ENCODE assay signal across 11 cellular contexts in genomic region chr6:149896491-149896890, GRCh38. TPM values are rescaled to one million over a fixed set of nuclear protein-coding genes. Genes with fewer than 3 reads are reported as not detected.
DNase-seq lines count a peak whose midpoint lies in the region; ATAC-seq and TF ChIP-seq lines count a peak whose summit lies in the region.
"Had no signal": no experiment of that assay in that cellular context is flagged by ENCODE, and none has a peak within 500 bp of the region (broad histone marks: within the 10 kb centered on the region; RNA-seq: fewer than 3 reads in every experiment).

No MANE protein-coding gene starts in this region.

- H3K79me2 ChIP-seq in osteoblast (ENCODE audit: insufficient read depth, low read length) = no peaks in the 10 kb centered on the region

- no peak overlapping the region for H3K9ac ChIP-seq in BLaER1

- H3K36me3 ChIP-seq in BLaER1 (no peaks in the 10 kb centered on the region), MG63 (no peaks in the 10 kb centered on the region), osteoblast (ENCODE audit: insufficient read depth, low read length) (no peaks in the 10 kb centered on the region)

- H3K9me3 ChIP-seq in BLaER1 = no peaks in the 10 kb centered on the region
- no peaks in the 10 kb centered on the region for H3K9me3 ChIP-seq in MG63
- H3K9me3 ChIP-seq in osteoblast (ENCODE audit: low read depth, low read length) = no peaks in the 10 kb centered on the region

- H3K36me3 Mint-ChIP-seq in chondrocyte (ENCODE audit: low read depth) = no peaks in the 10 kb centered on the region

- H3K27ac ChIP-seq in BLaER1 = no peak overlapping the region
- peak overlapping the region; percentile 64 for H3K27ac ChIP-seq in osteoblast (ENCODE audit: low read depth, low read length)

- H3K4me3 Mint-ChIP-seq in chondrocyte (ENCODE audit: unreplicated experiment) = no peak overlapping the region
- H3K4me3 Mint-ChIP-seq: activated naive CD8-positive, alpha-beta T cell had no signal

- no peak overlapping the region for H3K4me3 ChIP-seq in BLaER1
- H3K4me3 ChIP-seq in MG63 = no peak overlapping the region
- H3K4me3 ChIP-seq in osteoblast (ENCODE audit: insufficient read depth, low read length) = peak overlapping the region; percentile 69

- H3K27me3 Mint-ChIP-seq in chondrocyte (ENCODE audit: low read depth) = no peaks in the 10 kb centered on the region

- ATAC-seq in HG03025 (IDR thresholded peaks at IDR 0.05; ENCODE audit: low FRiP score, unreplicated experiment) = no peak

- H3K4me2 ChIP-seq in BLaER1 = peak overlapping the region; percentile 38; the same call in 1 of the 2 replicates
- peak overlapping the region; percentile 88 for H3K4me2 ChIP-seq in osteoblast (ENCODE audit: insufficient read depth, low read length)

- H2AFZ ChIP-seq in osteoblast (ENCODE audit: low read length) = peak overlapping the region; percentile 94

- H3K27me3 ChIP-seq in BLaER1 (no peaks in the 10 kb centered on the region), MG63 (no peaks in the 10 kb centered on the region), osteoblast (ENCODE audit: insufficient read depth, low read length) (no peaks in the 10 kb centered on the region)

- peak overlapping the region; percentile 93 for H3K27ac Mint-ChIP-seq in chondrocyte (ENCODE audit: unreplicated experiment)

- peaks cover 19% of the 10 kb centered on the region for H3K4me1 ChIP-seq in BLaER1
- H3K4me1 ChIP-seq in osteoblast (ENCODE audit: insufficient read depth, low read length) = peaks cover 31% of the 10 kb centered on the region

- H3K9me3 Mint-ChIP-seq in chondrocyte (ENCODE audit: low read depth) = no peaks in the 10 kb centered on the region

- peak; percentile 56 for DNase-seq in MG63
- no peak for DNase-seq in chondrocyte (ENCODE audit: low spot score)
- peak; percentile 81 for DNase-seq in osteoblast (ENCODE audit: insufficient read length, low spot score, missing footprints)
- no peak for DNase-seq in activated effector memory CD4-positive, alpha-beta T cell treated with Interleukin-2 at 50 U/mL for 16 hours
- DNase-seq in NCI-H2029 (lab: John Stamatoyannopoulos, UW) = no peak
- no peak for DNase-seq in 8988T
- DNase-seq: DMS 273 treated with DMSO at 0.1 percent for 48 hours, NCI-H2171 treated with DMSO at 0.1 percent for 48 hours had no signal

- no peak for TF ChIP-seq CTCF in chondrocyte (IDR thresholded peaks at IDR 0.05)
- no peak for TF ChIP-seq CTCF in osteoblast (IDR thresholded peaks at IDR 0.05; ENCODE audit: extremely low read depth, low read depth, low read length)

- peaks cover 39% of the 10 kb centered on the region for H3K4me1 Mint-ChIP-seq in chondrocyte (ENCODE audit: low read depth)

- no peaks in the 10 kb centered on the region for H4K20me1 ChIP-seq in BLaER1
- no peaks in the 10 kb centered on the region for H4K20me1 ChIP-seq in osteoblast (ENCODE audit: insufficient read depth, low read length)

RNA-seq across cellular contexts. Expression of gene RAET1E, which starts 1.4 kb away (rescaled TPM):
- total RNA-seq in MG63 (2014; rRNA removed; shearing (Covaris generic); ENCODE audit: low replicate concordance) = 2.8 and 5.7 TPM in 2 replicates
- total RNA-seq in chondrocyte (not detected in 3 replicates), osteoblast (0.36 and 0.88 TPM in 2 replicates)

RNA-seq across cellular contexts. Expression of gene RAET1G, which starts 26.4 kb away (rescaled TPM):
- 3.2 TPM in 1 of 2 replicates, not detected in the other for total RNA-seq in MG63 (2014; rRNA removed; shearing (Covaris generic); ENCODE audit: low replicate concordance)
- total RNA-seq in chondrocyte (0.51 to 0.60 TPM (median 0.54 TPM) in 3 replicates), osteoblast (1.5 and 1.8 TPM in 2 replicates)

RNA-seq across cellular contexts. Expression of gene LRP11, which starts 32.3 kb away (rescaled TPM):
- total RNA-seq in MG63 (2014; rRNA removed; shearing (Covaris generic); ENCODE audit: low replicate concordance) = 40.1 and 48.0 TPM in 2 replicates
- total RNA-seq in chondrocyte (61.4 to 81.7 TPM (median 61.9 TPM) in 3 replicates), osteoblast (39.4 and 54.2 TPM in 2 replicates)

RNA-seq across cellular contexts. Expression of gene ULBP2, which starts 45.3 kb away (rescaled TPM):
- 2.2 and 7.4 TPM in 2 replicates for total RNA-seq in MG63 (2014; rRNA removed; shearing (Covaris generic); ENCODE audit: low replicate concordance)
- total RNA-seq in chondrocyte (7.7 to 15.1 TPM (median 13.9 TPM) in 3 replicates), osteoblast (2.5 and 3.2 TPM in 2 replicates)

Comparison
In these comparisons a context has a peak if more than half of its experiments do, and no peak if none do; other contexts are left out.
1. DNase-seq: peak in MG63 (single experiment) and osteoblast (single experiment); none in chondrocyte (single experiment), activated effector memory CD4-positive, alpha-beta T cell treated with Interleukin-2 at 50 U/mL for 16 hours (single experiment), NCI-H2029 (single experiment) and 8988T (single experiment).